Comparison of ENCODE assay signal across 8 cellular contexts in genomic region chr11:61507962-61508824, GRCh38. TPM values are rescaled to one million over a fixed set of nuclear protein-coding genes. Genes with fewer than 3 reads are reported as not detected.
A peak's percentile ranks its signal among the peaks of the same experiment; 100 is the strongest.
DNase-seq lines count a peak whose midpoint lies in the region; ATAC-seq lines count a peak whose summit lies in the region.

Gene LRRC10B (plus strand): TSS chr11:61508749. CDS start chr11:61508999, 250 bp downstream.

- no peak within 1 kb of the TSS for H3K27ac Mint-ChIP-seq in activated CD4-positive, alpha-beta T cell treated with anti-CD3 and anti-CD28 coated beads for 36 hours
- no peak within 1 kb of the TSS for H3K27ac Mint-ChIP-seq in activated naive CD8-positive, alpha-beta T cell treated with anti-CD3 and anti-CD28 coated beads for 36 hours

- ATAC-seq in activated CD4-positive, alpha-beta T cell treated with anti-CD3 and anti-CD28 coated beads for 36 hours: peak; percentile 57
- no peak for ATAC-seq in HG03139 (IDR thresholded peaks at IDR 0.05; ENCODE audit: unreplicated experiment)

- peaks cover 38% of the 10 kb centered on the region for H3K27me3 Mint-ChIP-seq in activated CD4-positive, alpha-beta T cell treated with anti-CD3 and anti-CD28 coated beads for 36 hours
- H3K27me3 Mint-ChIP-seq in activated naive CD8-positive, alpha-beta T cell treated with anti-CD3 and anti-CD28 coated beads for 36 hours: peaks cover 55% of the 10 kb centered on the region

- POLR2A ChIA-PET in activated CD4-positive, alpha-beta T cell treated with anti-CD3 and anti-CD28 coated beads for 36 hours (lab: Charles Lee): no interaction called here

- peak; percentile 73 for DNase-seq in activated CD4-positive, alpha-beta T cell treated with anti-CD3 and anti-CD28 coated beads for 36 hours
- no peak for DNase-seq in activated CD4-positive, alpha-beta T cell treated with anti-CD3 and anti-CD28 coated beads for 1 hour
- DNase-seq in NCI-H345 treated with DMSO at 0.1 percent for 48 hours (lab: John Stamatoyannopoulos, UW; ENCODE audit: unreplicated experiment) (peak; percentile 74), left kidney (ENCODE audit: low read depth, low spot score) (peak; percentile 93), NCI-H1694 treated with DMSO at 0.1 percent for 48 hours (lab: John Stamatoyannopoulos, UW) (no peak)
- peak; percentile 62 for DNase-seq in activated naive CD8-positive, alpha-beta T cell treated with anti-CD3 and anti-CD28 coated beads for 36 hours
- DNase-seq in stimulated activated CD8-positive, alpha-beta memory T cell treated with anti-CD3 and anti-CD28 coated beads, Interleukin-15, amount 100 ng/mL, for 24 hours (ENCODE audit: low read depth): peak; percentile 6

- CTCF ChIA-PET in activated CD4-positive, alpha-beta T cell treated with anti-CD3 and anti-CD28 coated beads for 36 hours (lab: Charles Lee): interaction anchor here (0.6 to 2.0 kb wide), 12 partner anchors 8 to 440 kb away, joined by 3 to 10 read pairs (median 4); no protein-coding TSS in a partner anchor

- no peaks in the 10 kb centered on the region for H3K36me3 Mint-ChIP-seq in activated CD4-positive, alpha-beta T cell treated with anti-CD3 and anti-CD28 coated beads for 36 hours (ENCODE audit: low read depth)
- H3K36me3 Mint-ChIP-seq in activated naive CD8-positive, alpha-beta T cell treated with anti-CD3 and anti-CD28 coated beads for 36 hours: no peaks in the 10 kb centered on the region

- intact Hi-C loops in activated CD4-positive, alpha-beta T cell treated with anti-CD3 and anti-CD28 coated beads for 36 hours (cut with DNase I, micrococcal nuclease): loop anchor here (2.0 kb wide), 3 partner anchors 61 to 175 kb away; partner anchors contain the start of genes DDB1 (in 1 of the 2), SDHAF2 (in 1 of the 2) and TKFC (in 1 of the 2)

- no peaks in the 10 kb centered on the region for H3K9me3 Mint-ChIP-seq in activated CD4-positive, alpha-beta T cell treated with anti-CD3 and anti-CD28 coated beads for 36 hours (ENCODE audit: low read depth)
- no peaks in the 10 kb centered on the region for H3K9me3 Mint-ChIP-seq in activated naive CD8-positive, alpha-beta T cell treated with anti-CD3 and anti-CD28 coated beads for 36 hours

- H3K4me3 Mint-ChIP-seq in activated CD4-positive, alpha-beta T cell treated with anti-CD3 and anti-CD28 coated beads for 36 hours: peak within 1 kb of the TSS; percentile 47
- H3K4me3 Mint-ChIP-seq in activated naive CD8-positive, alpha-beta T cell treated with anti-CD3 and anti-CD28 coated beads for 36 hours: no peak within 1 kb of the TSS

- H3K4me1 Mint-ChIP-seq in activated CD4-positive, alpha-beta T cell treated with anti-CD3 and anti-CD28 coated beads for 36 hours: peaks cover 6% of the 10 kb centered on the region
- peaks cover 4% of the 10 kb centered on the region for H3K4me1 Mint-ChIP-seq in activated naive CD8-positive, alpha-beta T cell treated with anti-CD3 and anti-CD28 coated beads for 36 hours

RNA-seq across cellular contexts. Expression of gene LRRC10B, which starts in this region (rescaled TPM):
- total RNA-seq in activated CD4-positive, alpha-beta T cell treated with anti-CD3 and anti-CD28 coated beads for 36 hours: not detected
- total RNA-seq in activated naive CD8-positive, alpha-beta T cell treated with anti-CD3 and anti-CD28 coated beads for 36 hours: not detected

Comparison
In these comparisons a context has a peak if more than half of its experiments do, and no peak if none do; other contexts are left out.
1. Peak in DNase-seq and ATAC-seq in activated CD4-positive, alpha-beta T cell treated with anti-CD3 and anti-CD28 coated beads for 36 hours; RNA of the gene not detected or under 1 TPM.
2. Peak in DNase-seq in activated naive CD8-positive, alpha-beta T cell treated with anti-CD3 and anti-CD28 coated beads for 36 hours; RNA of the gene not detected or under 1 TPM.
3. DNase-seq: peak in NCI-H345 treated with DMSO at 0.1 percent for 48 hours (single experiment), left kidney (single experiment) and stimulated activated CD8-positive, alpha-beta memory T cell treated with anti-CD3 and anti-CD28 coated beads, Interleukin-15, amount 100 ng/mL, for 24 hours (single experiment); none in activated CD4-positive, alpha-beta T cell treated with anti-CD3 and anti-CD28 coated beads for 1 hour (single experiment) and NCI-H1694 treated with DMSO at 0.1 percent for 48 hours (single experiment).